In genomic region chr1:54361342-54361741, GRCh38 we compare ENCODE assay signal across 16 cellular contexts. TPM values are rescaled to one million over a fixed set of nuclear protein-coding genes. Genes with fewer than 3 reads are reported as not detected.
DNase-seq lines count a peak whose midpoint lies in the region; ATAC-seq and TF ChIP-seq lines count a peak whose summit lies in the region.
"Had no signal": no experiment of that assay in that cellular context is flagged by ENCODE, and none has a peak within 500 bp of the region (broad histone marks: within the 10 kb centered on the region; RNA-seq: fewer than 3 reads in every experiment).

No MANE protein-coding gene starts in this region.

- CTCF ChIA-PET in SK-N-SH (lab: Yijun Ruan, JAX): interaction anchor here (0.6 to 2.0 kb wide), 7 partner anchors 8 to 250 kb away, joined by 3 to 7 read pairs (median 3); no protein-coding TSS in a partner anchor

- peaks cover 93% of the 10 kb centered on the region for H3K4me1 Mint-ChIP-seq in neural progenitor cell
- peaks cover 17 to 38% of the 10 kb centered on the region in 2 donors for H3K4me1 Mint-ChIP-seq in stimulated activated naive B cell treated with anti-CD40 and anti-IgM and Interleukin-4, amounts not matched to agents 10 μg/mL and 1 μg/mL and 100 μg/mL, for 72 hours

- peaks cover 4% of the 10 kb centered on the region for H3K27me3 Mint-ChIP-seq in neural progenitor cell (ENCODE audit: insufficient read depth, low read depth)
- no peaks in the 10 kb centered on the region for H3K27me3 Mint-ChIP-seq in stimulated activated naive B cell treated with anti-CD40 and anti-IgM and Interleukin-4, amounts not matched to agents 10 μg/mL and 1 μg/mL and 100 μg/mL, for 72 hours
- H3K27me3 Mint-ChIP-seq: CD8-positive, alpha-beta memory T cell had no signal

- no peak overlapping the region for H2AFZ ChIP-seq in SK-N-SH (ENCODE audit: low read depth)
- H2AFZ ChIP-seq in neural progenitor cell (replicated peaks): no peak overlapping the region
- H2AFZ ChIP-seq: PC-9 had no signal

- H3K4me3 Mint-ChIP-seq in neural progenitor cell: no peak overlapping the region
- no peak overlapping the region for H3K4me3 Mint-ChIP-seq in stimulated activated naive B cell treated with anti-CD40 and anti-IgM and Interleukin-4, amounts not matched to agents 10 μg/mL and 1 μg/mL and 100 μg/mL, for 72 hours
- H3K4me3 Mint-ChIP-seq: activated T-helper 1 cell treated with anti-CD3 and anti-CD28 coated beads, Interleukin-12 subunit alpha, Interleukin-12 subunit beta, Interleukin-2, Interleukin-4 antibody, amounts not matched to agents 30 ng/mL and 10 ng/mL and 1 ng/mL, durations not matched to agents 14 hours and 24 hours and 36 hours had no signal

- WGBS in SK-N-SH (ENCODE audit: low lambda C conversion rate): 96% methylated on average over 11 of the region's 12 CpGs

- ATAC-seq in stimulated activated naive B cell treated with anti-CD40 and anti-IgM and Interleukin-4, amounts not matched to agents 10 μg/mL and 1 μg/mL and 100 μg/mL, for 72 hours (replicated peaks): no peak
- ATAC-seq in HG03442 (IDR thresholded peaks at IDR 0.05; ENCODE audit: unreplicated experiment) (no peak), GM21825 (IDR thresholded peaks at IDR 0.05; ENCODE audit: unreplicated experiment) (no peak)
- ATAC-seq: left lung had no signal

- no peaks in the 10 kb centered on the region for H3F3A ChIP-seq in SK-N-SH (replicated peaks; ENCODE audit: insufficient read depth)
- H3F3A ChIP-seq in neural progenitor cell (ENCODE audit: low read depth): peaks cover 21% of the 10 kb centered on the region

- no peak overlapping the region for H3K9ac ChIP-seq in SK-N-SH
- H3K9ac ChIP-seq in neural progenitor cell: no peak overlapping the region

- TF ChIP-seq RAD21 in SK-N-SH (IDR thresholded peaks at IDR 0.05; ENCODE audit: low read length): peak; percentile 61

- no peak overlapping the region for H3K4me3 ChIP-seq in SK-N-SH (ENCODE audit: low read depth in 2 of 2, low read length in 1 of 2)
- H3K4me3 ChIP-seq in fibroblast of mammary gland (ENCODE audit: control insufficient read depth, low read depth, low read length): no peak overlapping the region
- no peak overlapping the region for H3K4me3 ChIP-seq in neural progenitor cell
- H3K4me3 ChIP-seq: left lung, PC-9 had no signal

- peaks cover 19% of the 10 kb centered on the region; the same call in 1 of the 2 replicates for H4K20me1 ChIP-seq in SK-N-SH (ENCODE audit: insufficient read depth)
- H4K20me1 ChIP-seq in neural progenitor cell (ENCODE audit: low read depth): peaks cover 100% of the 10 kb centered on the region

- peak overlapping the region; percentile 72 for H3K27ac Mint-ChIP-seq in neural progenitor cell
- no peak overlapping the region for H3K27ac Mint-ChIP-seq in stimulated activated naive B cell treated with anti-CD40 and anti-IgM and Interleukin-4, amounts not matched to agents 10 μg/mL and 1 μg/mL and 100 μg/mL, for 72 hours

- POLR2A ChIA-PET in SK-N-SH (lab: Yijun Ruan, JAX): no interaction called here

- H3K9me3 Mint-ChIP-seq in neural progenitor cell: no peaks in the 10 kb centered on the region
- H3K9me3 Mint-ChIP-seq in stimulated activated naive B cell treated with anti-CD40 and anti-IgM and Interleukin-4, amounts not matched to agents 10 μg/mL and 1 μg/mL and 100 μg/mL, for 72 hours: no peaks in the 10 kb centered on the region
- H3K9me3 Mint-ChIP-seq: activated T-helper 1 cell treated with anti-CD3 and anti-CD28 coated beads, Interleukin-12 subunit alpha, Interleukin-12 subunit beta, Interleukin-2, Interleukin-4 antibody, amounts not matched to agents 30 ng/mL and 10 ng/mL and 1 ng/mL, durations not matched to agents 14 hours and 24 hours and 36 hours; CD8-positive, alpha-beta memory T cell had no signal

- peaks cover 6% of the 10 kb centered on the region for H3K36me3 Mint-ChIP-seq in neural progenitor cell
- H3K36me3 Mint-ChIP-seq in stimulated activated naive B cell treated with anti-CD40 and anti-IgM and Interleukin-4, amounts not matched to agents 10 μg/mL and 1 μg/mL and 100 μg/mL, for 72 hours: peaks cover 3 to 5% of the 10 kb centered on the region in 2 donors

- H3K36me3 ChIP-seq in SK-N-SH (replicated peaks in 1 of 2; ENCODE audit: control insufficient read depth in 1 of 2, insufficient read depth in 2 of 2, low read length in 1 of 2) (peaks cover 0 to 10% of the 10 kb centered on the region in 2 experiments), neural progenitor cell (no peaks in the 10 kb centered on the region)
- H3K36me3 ChIP-seq: left lung had no signal

- TF ChIP-seq CTCF in SK-N-SH (IDR thresholded peaks at IDR 0.05) (no peak), fibroblast of mammary gland (conservative IDR thresholded peaks at IDR 0.05; ENCODE audit: control insufficient read depth, insufficient read depth, low read depth, low read length) (peak; percentile 8), neural progenitor cell (IDR thresholded peaks at IDR 0.05) (peak; percentile 37)

- no peaks in the 10 kb centered on the region for H3K9me2 ChIP-seq in SK-N-SH

- H3K79me2 ChIP-seq in SK-N-SH (ENCODE audit: insufficient read depth) (peaks cover 18% of the 10 kb centered on the region), neural progenitor cell (ENCODE audit: low read depth) (peaks cover 100% of the 10 kb centered on the region)

- peak overlapping the region in 1 of 2 experiments; percentile 14; a peak in 1 of 4 replicates for H3K27ac ChIP-seq in SK-N-SH (ENCODE audit: low read depth in 2 of 2, low read length in 1 of 2)
- no peak overlapping the region for H3K27ac ChIP-seq in neural progenitor cell
- H3K27ac ChIP-seq: 22Rv1, left lung, PC-9 had no signal

- H3K4me2 ChIP-seq in SK-N-SH (no peak overlapping the region), neural progenitor cell (no peak overlapping the region)
- H3K4me2 ChIP-seq: PC-9 had no signal

- DNase-seq in DMS 273 (lab: John Stamatoyannopoulos, UW; ENCODE audit: unreplicated experiment) (peak; percentile 40), DMS 273 treated with DMSO at 0.1 percent for 48 hours (lab: John Stamatoyannopoulos, UW) (no peak), SK-N-SH (no peak), fibroblast of mammary gland (ENCODE audit: low read depth) (no peak), neural progenitor cell (ENCODE audit: low spot score) (peak; percentile 54)
- DNase-seq in stimulated activated naive B cell treated with anti-CD40 and anti-IgM and Interleukin-4, amounts not matched to agents 10 μg/mL and 1 μg/mL and 100 μg/mL, for 72 hours: no peak
- DNase-seq: activated CD4-positive, alpha-beta T cell treated with anti-CD3 and anti-CD28 coated beads for 48 hours; CD8-positive, alpha-beta memory T cell; effector CD8-positive, alpha-beta T cell; left lung; NCI-H226; PC-9 had no signal

- H3K27me3 ChIP-seq in SK-N-SH (ENCODE audit: insufficient read depth) (no peaks in the 10 kb centered on the region), neural progenitor cell (no peaks in the 10 kb centered on the region)
- H3K27me3 ChIP-seq: left lung had no signal

- no peaks in the 10 kb centered on the region for H3K9me3 ChIP-seq in SK-N-SH
- no peaks in the 10 kb centered on the region for H3K9me3 ChIP-seq in neural progenitor cell (ENCODE audit: low read depth)
- H3K9me3 ChIP-seq: left lung had no signal

- TF ChIP-seq EP300 in SK-N-SH (IDR thresholded peaks at IDR 0.05; ENCODE audit: borderline replicate concordance in 1 of 2, low read depth in 1 of 2, low read length in 1 of 2): no peak

- H3K4me1 ChIP-seq in SK-N-SH (ENCODE audit: control insufficient read depth in 1 of 2, insufficient read depth in 2 of 2, low read depth in 1 of 2, low read length in 1 of 2) (peaks cover 0 to 48% of the 10 kb centered on the region in 2 experiments; a peak in 1 of 4 replicates), neural progenitor cell (peaks cover 37% of the 10 kb centered on the region)

TF ChIP-seq in SK-N-SH, 30 proteins besides CTCF, POLR2A, EP300 and RAD21:
- TF ChIP-seq USF2 (IDR thresholded peaks at IDR 0.05; ENCODE audit: borderline replicate concordance, low read depth, low read length): no peak
- peak; percentile 28; the same call in 1 of the 2 replicates for TF ChIP-seq SMC3 (IDR thresholded peaks at IDR 0.05; ENCODE audit: low read depth, low read length)
TF ChIP-seq in SK-N-SH: peak in this region for 1.

RNA-seq across cellular contexts. Expression of gene SSBP3, which starts 44.9 kb away (rescaled TPM):
- 18.0 and 26.2 TPM in 2 replicates for polyA plus RNA-seq in SK-N-SH (2012; rRNA removed)
- 15.6 and 23.2 TPM in 2 replicates for polyA plus RNA-seq in SK-N-SH (2012; cell fraction: cytosol; rRNA removed)
- polyA plus RNA-seq in SK-N-SH (2012; cell fraction: nucleus; rRNA removed): 11.7 and 18.1 TPM in 2 replicates
- total RNA-seq in neural progenitor cell (ENCODE audit: low replicate concordance): 53.0 and 86.1 TPM in 2 replicates

Comparison
In these comparisons a context has a peak if more than half of its experiments do, and no peak if none do; other contexts are left out.
1. DNase-seq: peak in DMS 273 (single experiment) and neural progenitor cell (single experiment); none in DMS 273 treated with DMSO at 0.1 percent for 48 hours (single experiment), SK-N-SH (single experiment), fibroblast of mammary gland (single experiment) and stimulated activated naive B cell treated with anti-CD40 and anti-IgM and Interleukin-4, amounts not matched to agents 10 μg/mL and 1 μg/mL and 100 μg/mL, for 72 hours (single experiment).